Comparison of ENCODE assay signal across 22 cellular contexts in the genomic region with DNA sequence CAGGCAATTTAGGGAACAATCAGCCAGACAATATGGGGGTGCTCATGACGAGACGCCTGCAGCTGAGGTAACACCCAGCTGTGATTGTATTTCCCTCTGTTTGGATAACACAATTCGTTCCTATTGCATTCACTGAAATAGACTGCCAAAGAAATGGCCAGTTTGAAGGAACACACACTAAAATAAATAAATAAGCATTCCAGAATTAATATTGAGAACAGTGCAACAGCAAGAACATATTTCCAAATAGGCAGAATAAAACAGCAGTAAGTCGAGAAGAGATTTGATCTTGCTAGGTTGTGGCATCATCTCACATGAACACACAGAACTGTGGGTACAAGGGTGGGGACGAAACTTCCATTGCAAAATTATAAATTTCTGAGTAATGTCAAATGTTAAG.
"Had no signal": no experiment of that assay in that cellular context is flagged by ENCODE, and none has a peak within 500 bp of the region (broad histone marks: within the 10 kb centered on the region; RNA-seq: fewer than 3 reads in every experiment).

No MANE protein-coding gene starts in this region.

- H3K27ac ChIP-seq: SJSA1, SK-N-MC had no signal

- DNase-seq: IMR-90, Karpas-422, KG1, MG63, NCI-H1092 treated with DMSO at 0.1 percent for 48 hours, NCI-H1436, NCI-H187, NCI-H2029, NCI-H2081 treated with DMSO at 0.1 percent for 48 hours, NCI-H2171, NCI-H226, NCI-H446, NCI-H510A, NCI-H524 treated with DMSO at 0.1 percent for 48 hours, NCI-H69, NCI-H774, Right ventricle myocardium superior, RPMI8226, SIG-M5 had no signal

- H3K9me3 ChIP-seq: MG63, SJSA1 had no signal

- H3K27me3 ChIP-seq: MG63, SJSA1 had no signal

- ATAC-seq: HepG2 had no signal

- H3K36me3 ChIP-seq: MG63, SJSA1 had no signal

- H3K4me3 ChIP-seq: MG63, SJSA1, SK-N-MC had no signal
